14 cellular contexts compared by ENCODE assay signal in genomic region chr20:5153612-5154542, GRCh38. TPM values are rescaled to one million over a fixed set of nuclear protein-coding genes. Genes with fewer than 3 reads are reported as not detected.
DNase-seq lines count a peak whose midpoint lies in the region; ATAC-seq and TF ChIP-seq lines count a peak whose summit lies in the region.
"Had no signal": no experiment of that assay in that cellular context is flagged by ENCODE, and none has a peak within 500 bp of the region (broad histone marks: within the 10 kb centered on the region; RNA-seq: fewer than 3 reads in every experiment).

No MANE protein-coding gene starts in this region.

- WGBS in aorta, 2 donors: 81 to 84% methylated on average over 5 of the region's 5 CpGs

- intact Hi-C loops in aorta (cut with DNase I): no loop called here

- H3K4me3 Mint-ChIP-seq in HFFc6 (no peak overlapping the region), memory B cell (no peak overlapping the region)
- H3K4me3 Mint-ChIP-seq: natural killer cell treated with Interleukin-12 subunit alpha and Interleukin-12 subunit beta and Interleukin-15 and Interleukin-18, amount 100 ng/mL, for 72 hours had no signal

- peaks cover 67% of the 10 kb centered on the region for H3K4me1 Mint-ChIP-seq in HFFc6 (ENCODE audit: low read depth)
- H3K4me1 Mint-ChIP-seq in memory B cell: peaks cover 31% of the 10 kb centered on the region

- no peaks in the 10 kb centered on the region for H3K27me3 ChIP-seq in aorta (ENCODE audit: control insufficient read depth in 1 of 2, insufficient read depth in 2 of 2, low read length in 1 of 2)
- H3K27me3 ChIP-seq: SJCRH30 had no signal

- H3K4me1 ChIP-seq in aorta (ENCODE audit: control insufficient read depth in 1 of 2, insufficient read depth in 2 of 2, low read length in 2 of 2): peaks cover 11 to 16% of the 10 kb centered on the region in 2 donors

- ATAC-seq in activated CD4-positive, CD25-positive, alpha-beta regulatory T cell treated with anti-CD3 and anti-CD28 coated beads, Interleukin-2, amount 50 U/mL, for 24 hours: peak; percentile 92 to 97
- ATAC-seq in memory B cell (ENCODE audit: low read depth) (no peak), left lobe of liver (no peak), aorta (ENCODE audit: low FRiP score) (no peak)
- ATAC-seq: natural killer cell treated with Interleukin-12 subunit alpha and Interleukin-12 subunit beta and Interleukin-15 and Interleukin-18, amount 100 ng/mL, for 72 hours had no signal

- H3K27ac Mint-ChIP-seq in HFFc6 (peak overlapping the region; percentile 49), memory B cell (peak overlapping the region; percentile 10)
- H3K27ac Mint-ChIP-seq: natural killer cell treated with Interleukin-12 subunit alpha and Interleukin-12 subunit beta and Interleukin-15 and Interleukin-18, amount 100 ng/mL, for 72 hours had no signal

- TF ChIP-seq CTCF in HFFc6 (IDR thresholded peaks at IDR 0.05): no peak

- H3K27ac ChIP-seq in aorta (ENCODE audit: low read depth in 1 of 2, low read length in 2 of 2): peak overlapping the region in 1 of 2 donors; percentile 22
- H3K27ac ChIP-seq: SJCRH30, skin epidermis had no signal

- H3K27me3 Mint-ChIP-seq in HFFc6 (ENCODE audit: insufficient read depth) (no peaks in the 10 kb centered on the region), memory B cell (no peaks in the 10 kb centered on the region)
- H3K27me3 Mint-ChIP-seq: natural killer cell treated with Interleukin-12 subunit alpha and Interleukin-12 subunit beta and Interleukin-15 and Interleukin-18, amount 100 ng/mL, for 72 hours had no signal

- no peak overlapping the region for H3K4me3 ChIP-seq in aorta (ENCODE audit: low read length in 2 of 2)
- H3K4me3 ChIP-seq: SJCRH30, skin epidermis had no signal

- no peak for DNase-seq in activated CD4-positive, CD25-positive, alpha-beta regulatory T cell (lab: John Stamatoyannopoulos, UW)
- no peak for DNase-seq in HFFc6
- peak; percentile 40 for DNase-seq in astrocyte of the hippocampus (ENCODE audit: low read depth, low spot score)
- DNase-seq in memory B cell (ENCODE audit: low spot score in 2 of 2): no peak
- no peak for DNase-seq in left lobe of liver (ENCODE audit: low spot score)
- no peak for DNase-seq in mucosa of gallbladder (ENCODE audit: low spot score)
- DNase-seq in aorta: no peak
- DNase-seq: activated effector memory CD4-positive, alpha-beta T cell treated with anti-CD3 and anti-CD28 coated beads, Interleukin-2, amount 50 U/mL, for 16 hours; NCI-H1105 treated with DMSO at 0.1 percent for 48 hours; NCI-H526; SJCRH30 had no signal

- no peaks in the 10 kb centered on the region for H3K36me3 ChIP-seq in aorta (ENCODE audit: control insufficient read depth in 1 of 2, insufficient read depth in 2 of 2, low read length in 1 of 2)
- H3K36me3 ChIP-seq: SJCRH30 had no signal

- H3K9me3 Mint-ChIP-seq in HFFc6: no peaks in the 10 kb centered on the region
- peaks cover 1% of the 10 kb centered on the region for H3K9me3 Mint-ChIP-seq in memory B cell
- H3K9me3 Mint-ChIP-seq: natural killer cell treated with Interleukin-12 subunit alpha and Interleukin-12 subunit beta and Interleukin-15 and Interleukin-18, amount 100 ng/mL, for 72 hours had no signal

- H3K36me3 Mint-ChIP-seq in HFFc6 (ENCODE audit: low read depth) (no peaks in the 10 kb centered on the region; the same call in 1 of the 2 replicates), memory B cell (peaks cover 16% of the 10 kb centered on the region)
- H3K36me3 Mint-ChIP-seq: natural killer cell treated with Interleukin-12 subunit alpha and Interleukin-12 subunit beta and Interleukin-15 and Interleukin-18, amount 100 ng/mL, for 72 hours had no signal

- H3K9me3 ChIP-seq in aorta (ENCODE audit: control insufficient read depth, low read length): no peaks in the 10 kb centered on the region
- H3K9me3 ChIP-seq: SJCRH30 had no signal

RNA-seq across cellular contexts. Expression of gene CDS2, which starts 27.1 kb away (rescaled TPM):
- total RNA-seq in HFFc6 (2021; fragmentation: NEBNext Ultra II Directional; extraction: Animal tissue kit (Norgen Biotek cat#: 25700)): 10 to 100 TPM; 36.6 to 42.5 (median 39.2) TPM
- total RNA-seq in left lobe of liver (29.9 TPM), mucosa of gallbladder (53.0 TPM), aorta (100 to 1,000 TPM in 1 of 2 donors, 10 to 100 TPM in 1; 78.7 to 135 TPM)
- 10 to 100 TPM; 13.9 to 21.3 TPM for polyA plus RNA-seq in aorta

RNA-seq across cellular contexts. Expression of gene PCNA, which starts 34.1 kb away (rescaled TPM):
- total RNA-seq in HFFc6 (2021; fragmentation: NEBNext Ultra II Directional; extraction: Animal tissue kit (Norgen Biotek cat#: 25700)): 100 to 1,000 TPM; 104 to 172 (median 152) TPM
- total RNA-seq in left lobe of liver (18.5 TPM), mucosa of gallbladder (43.9 TPM), aorta (10 to 100 TPM; 20.1 to 21.9 TPM)
- 10 to 100 TPM; 34.7 to 37.4 TPM for polyA plus RNA-seq in aorta

RNA-seq across cellular contexts. Expression of gene TMEM230, which starts 41.0 kb away (rescaled TPM):
- total RNA-seq in HFFc6 (2021; fragmentation: NEBNext Ultra II Directional; extraction: Animal tissue kit (Norgen Biotek cat#: 25700)): 100 to 1,000 TPM; 129 to 151 (median 144) TPM
- total RNA-seq in left lobe of liver (70.8 TPM), mucosa of gallbladder (107 TPM), aorta (10 to 100 TPM; 73.0 to 95.0 TPM)
- polyA plus RNA-seq in aorta: 100 to 1,000 TPM; 140 to 158 TPM

Comparison
In these comparisons a context has a peak if more than half of its experiments do, and no peak if none do; other contexts are left out.
1. ATAC-seq: peak in activated CD4-positive, CD25-positive, alpha-beta regulatory T cell treated with anti-CD3 and anti-CD28 coated beads, Interleukin-2, amount 50 U/mL, for 24 hours (2 of 2); none in memory B cell (single experiment), left lobe of liver (single experiment) and aorta (single experiment).